ENCODE assay signal across 22 cellular contexts in the genomic region with DNA sequence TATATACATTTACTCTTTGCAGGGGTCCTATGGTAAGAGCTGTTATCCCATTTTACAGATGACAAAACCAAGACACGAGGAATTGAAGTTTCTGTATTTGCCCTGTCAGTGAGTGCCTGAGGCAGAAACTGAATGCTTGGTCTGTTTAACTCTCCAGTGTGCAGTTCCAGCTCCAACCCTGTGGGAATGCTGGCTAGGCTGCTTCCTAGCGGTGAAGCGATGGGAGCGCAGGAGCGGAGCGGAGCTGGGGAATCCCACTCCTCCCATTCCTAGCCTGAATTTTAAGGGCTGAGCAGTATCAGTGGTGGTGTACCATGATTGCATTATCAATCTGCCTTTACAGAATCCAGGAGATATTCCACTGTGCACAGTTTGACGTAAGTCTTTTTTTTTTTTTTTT.
DNase-seq lines count a peak whose midpoint lies in the region; ATAC-seq, FAIRE-seq and TF ChIP-seq lines count a peak whose summit lies in the region.
"Had no signal": no experiment of that assay in that cellular context is flagged by ENCODE, and none has a peak within 500 bp of the region (broad histone marks: within the 10 kb centered on the region; RNA-seq: fewer than 3 reads in every experiment).

No MANE protein-coding gene starts in this region.

- no peak overlapping the region for H3K4ac ChIP-seq in H1 (replicated peaks; ENCODE audit: insufficient read length, low read depth, low read length)

- peaks cover 0 to 7% (median 0%) of the 10 kb centered on the region in 5 donors for H3K27me3 Mint-ChIP-seq in naive thymus-derived CD4-positive, alpha-beta T cell

- ATAC-seq in naive thymus-derived CD4-positive, alpha-beta T cell, result peak; percentile 12
- ATAC-seq: SK-N-SH treated with all-trans-retinoic acid at 6 μM for 48 hours, T-cell had no signal

- TF ChIP-seq CTCF in H1 (IDR thresholded peaks at IDR 0.05; ENCODE audit: control extremely low read depth in 1 of 3, insufficient read depth in 1 of 3, low read depth in 1 of 3, low read length in 3 of 3), result peak; percentile 50 to 58 (median 55)

- no peak overlapping the region for H4K8ac ChIP-seq in H1 (ENCODE audit: extremely low read depth, insufficient read depth, low read length)

- H3K9me3 ChIP-seq in H1 (ENCODE audit: insufficient read depth in 2 of 2, low read depth in 1 of 2, low read length in 1 of 2), result no peaks in the 10 kb centered on the region
- H3K9me3 ChIP-seq in naive thymus-derived CD4-positive, alpha-beta T cell (ENCODE audit: control insufficient read depth in 2 of 3, low read length in 3 of 3), result no peaks in the 10 kb centered on the region

- TF ChIP-seq POLR2A in H1 (IDR thresholded peaks at IDR 0.05; ENCODE audit: control extremely low read depth in 1 of 2, low read depth in 2 of 2, low read length in 2 of 2), result no peak

- H3K4me3 ChIP-seq in H7 (ENCODE audit: insufficient read depth, low read depth, low read length) (no peak overlapping the region), H1 (ENCODE audit: extremely low read depth in 1 of 4, insufficient read depth in 2 of 4, low read depth in 3 of 4, low read length in 4 of 4) (no peak overlapping the region)
- no peak overlapping the region for H3K4me3 ChIP-seq in naive thymus-derived CD4-positive, alpha-beta T cell (ENCODE audit: low read length)

- no peaks in the 10 kb centered on the region for H3K23me2 ChIP-seq in H1 (ENCODE audit: low read depth, low read length)

- no peak overlapping the region for H3K18ac ChIP-seq in H1 (ENCODE audit: extremely low read depth, low read length)

- no peak overlapping the region for H3K9ac ChIP-seq in H1 (replicated peaks in 1 of 4; ENCODE audit: extremely low read depth in 1 of 4, low read depth in 3 of 4, low read length in 3 of 4)

- no peak overlapping the region for H2BK15ac ChIP-seq in H1 (ENCODE audit: low read length)

- intact Hi-C loops in naive thymus-derived CD4-positive, alpha-beta T cell (cut with micrococcal nuclease), result no loop called here

- no peak for FAIRE-seq in H1 (lab: Jason Lieb, UNC)

- H3K4me1 Mint-ChIP-seq in naive thymus-derived CD4-positive, alpha-beta T cell, result peaks cover 0 to 18% (median 0%) of the 10 kb centered on the region in 7 donors

- H3K4me2 ChIP-seq in H1 (ENCODE audit: insufficient read depth in 1 of 2, low read depth in 2 of 2, low read length in 2 of 2), result no peak overlapping the region

- H3K14ac ChIP-seq in H1 (ENCODE audit: insufficient read length), result no peak overlapping the region

- DNase-seq in Daoy (ENCODE audit: low read depth), result peak; percentile 10
- DNase-seq in H7, result peak; percentile 67
- peak in 1 of 2 experiments; percentile 3 for DNase-seq in H1 (ENCODE audit: low read depth in 1 of 2, low spot score in 2 of 2)
- DNase-seq in naive thymus-derived CD4-positive, alpha-beta T cell, result no peak
- no peak for DNase-seq in inferior parietal cortex (ENCODE audit: extremely low spot score)
- DNase-seq in NAMALWA (ENCODE audit: low spot score), result no peak
- no peak for DNase-seq in stimulated activated CD4-positive, alpha-beta T cell treated with anti-CD3 and anti-CD28 coated beads, Interleukin-2, amount 100 ng/mL, for 48 hours
- no peak for DNase-seq in NCI-H2107 (lab: John Stamatoyannopoulos, UW)
- DNase-seq: AML-193, DMS79 treated with DMSO at 0.1 percent for 48 hours, GDM1, IMR-90, Karpas-422, NCI-H1092, NCI-H2081, NCI-H446 treated with DMSO at 0.1 percent for 48 hours, NCI-H69, RPMI8226, SHP77 treated with DMSO at 0.1 percent for 48 hours, T-cell had no signal

- WGBS in H1 (ENCODE audit: extremely low coverage in 1 of 2, insufficient coverage in 1 of 2, insufficient read length in 1 of 2, insufficient replicate concordance in 2 of 2, low coverage in 1 of 2, low lambda C conversion rate in 2 of 2, missing lambda C conversion rate in 1 of 2), 2 experiments, result 90% methylated on average over 6 of the region's 7 CpGs; no CpG with 5 or more reads in 1 of the 2 experiments

- H3K36me3 ChIP-seq in H7 (replicated peaks; ENCODE audit: control insufficient read depth, insufficient read depth, low read length) (no peaks in the 10 kb centered on the region), H1 (ENCODE audit: control insufficient read depth in 2 of 4, insufficient read depth in 4 of 4, low read length in 3 of 4) (no peaks in the 10 kb centered on the region)
- H3K36me3 ChIP-seq in naive thymus-derived CD4-positive, alpha-beta T cell (ENCODE audit: control insufficient read depth in 2 of 3, insufficient read depth in 3 of 3, low read length in 3 of 3), result no peaks in the 10 kb centered on the region

- H3K27ac Mint-ChIP-seq in naive thymus-derived CD4-positive, alpha-beta T cell, result no peak overlapping the region
- H3K27ac Mint-ChIP-seq: T-cell had no signal

- H4K20me1 ChIP-seq in H1 (replicated peaks in 1 of 2; ENCODE audit: control insufficient read depth in 1 of 2, insufficient read depth in 2 of 2, low read length in 2 of 2), result no peaks in the 10 kb centered on the region

- H3K9me3 Mint-ChIP-seq in naive thymus-derived CD4-positive, alpha-beta T cell, result peaks cover 0 to 2% (median 0%) of the 10 kb centered on the region in 11 donors
- H3K9me3 Mint-ChIP-seq: T-cell had no signal

- CTCF ChIA-PET in H1 (lab: Charles Lee; ENCODE audit: partially characterized antibody), result interaction anchor here (0.7 to 3.9 kb wide), 14 partner anchors 8 to 375 kb away, joined by 3 to 17 read pairs (median 4); no protein-coding TSS in a partner anchor
- CTCF ChIA-PET in naive thymus-derived CD4-positive, alpha-beta T cell (lab: Charles Lee), result interaction anchor here (0.6 kb wide), 1 partner anchor 114 kb away, joined by 9 read pairs; no protein-coding TSS in a partner anchor

- no peak overlapping the region for H3K23ac ChIP-seq in H1 (ENCODE audit: insufficient read length)

- no peak overlapping the region for H3K4me3 Mint-ChIP-seq in naive thymus-derived CD4-positive, alpha-beta T cell
- H3K4me3 Mint-ChIP-seq: T-cell had no signal

- H3K27me3 ChIP-seq in H7 (ENCODE audit: control insufficient read depth, insufficient read depth, low read length), result no peaks in the 10 kb centered on the region
- no peaks in the 10 kb centered on the region for H3K27me3 ChIP-seq in H1 (replicated peaks in 1 of 4; ENCODE audit: control insufficient read depth in 3 of 4, extremely low read depth in 1 of 4, insufficient read depth in 3 of 4, low read length in 3 of 4)
- no peaks in the 10 kb centered on the region for H3K27me3 ChIP-seq in naive thymus-derived CD4-positive, alpha-beta T cell (ENCODE audit: control insufficient read depth in 2 of 2, insufficient read depth in 2 of 2, low read length in 2 of 2)

- H3K27ac ChIP-seq in H1 (ENCODE audit: low read depth, low read length), result no peak overlapping the region
- no peak overlapping the region for H3K27ac ChIP-seq in naive thymus-derived CD4-positive, alpha-beta T cell (ENCODE audit: low read depth, low read length)
- H3K27ac ChIP-seq: C4-2B had no signal

- H3K36me3 Mint-ChIP-seq in naive thymus-derived CD4-positive, alpha-beta T cell, result no peaks in the 10 kb centered on the region
- H3K36me3 Mint-ChIP-seq: T-cell had no signal

- POLR2A ChIA-PET in H1 (lab: Charles Lee; ENCODE audit: partially characterized antibody), result interaction anchor here (1.8 kb wide), 1 partner anchor 377 kb away, joined by 6 read pairs; a partner anchor contains a TSS
- POLR2A ChIA-PET in naive thymus-derived CD4-positive, alpha-beta T cell (lab: Charles Lee), result no interaction called here

- no peak overlapping the region for H2BK12ac ChIP-seq in H1 (ENCODE audit: low read depth, low read length)

- H4K5ac ChIP-seq in H1 (ENCODE audit: insufficient read length, low read depth, low read length), result no peak overlapping the region

- H2BK5ac ChIP-seq in H1 (ENCODE audit: low read depth, low read length), result no peak overlapping the region

- H3K56ac ChIP-seq in H1 (replicated peaks; ENCODE audit: insufficient read length, low read depth, low read length), result no peak overlapping the region

- no peaks in the 10 kb centered on the region for H3K4me1 ChIP-seq in H1 (replicated peaks in 1 of 4; ENCODE audit: control insufficient read depth in 3 of 4, insufficient read depth in 4 of 4, low read length in 3 of 4)
- no peaks in the 10 kb centered on the region for H3K4me1 ChIP-seq in naive thymus-derived CD4-positive, alpha-beta T cell (ENCODE audit: control insufficient read depth in 2 of 2, insufficient read depth in 2 of 2, low read length in 2 of 2)

- no peak for TF ChIP-seq EP300 in H1 (IDR thresholded peaks at IDR 0.05; ENCODE audit: borderline replicate concordance in 1 of 2, low read depth in 2 of 2, low read length in 2 of 2)

- no peak overlapping the region for H2BK120ac ChIP-seq in H1 (replicated peaks; ENCODE audit: low read depth, low read length)

- H3K79me2 ChIP-seq in H1 (ENCODE audit: control insufficient read depth in 1 of 2, insufficient read depth in 2 of 2, low read length in 2 of 2), result no peaks in the 10 kb centered on the region

- peak; percentile 59 to 60 for TF ChIP-seq RAD21 in H1 (IDR thresholded peaks at IDR 0.05 in 1 of 2, conservative IDR thresholded peaks at IDR 0.05 in 1 of 2; ENCODE audit: low read depth in 2 of 2, low read length in 2 of 2)

- H2BK20ac ChIP-seq in H1 (ENCODE audit: low read length), result no peak overlapping the region

- H2AK5ac ChIP-seq in H1 (ENCODE audit: low read depth, low read length), result no peak overlapping the region

- no peak overlapping the region for H4K91ac ChIP-seq in H1 (replicated peaks; ENCODE audit: insufficient read length, low read length)

- H2AFZ ChIP-seq in H1 (ENCODE audit: low read length), result no peak overlapping the region; the same call in 1 of the 2 replicates

- H3K79me1 ChIP-seq in H1 (ENCODE audit: low read depth, low read length), result no peaks in the 10 kb centered on the region

TF ChIP-seq in H1, 55 proteins besides CTCF, POLR2A, EP300 and RAD21:
- TF ChIP-seq MAFK (IDR thresholded peaks at IDR 0.05; ENCODE audit: low read depth, low read length) (no peak), SP4 (IDR thresholded peaks at IDR 0.05; ENCODE audit: low read length) (no peak), TCF12 (IDR thresholded peaks at IDR 0.05; ENCODE audit: low read depth, low read length) (no peak), NRF1 (IDR thresholded peaks at IDR 0.05; ENCODE audit: low read depth, low read length) (no peak), CBX5 (IDR thresholded peaks at IDR 0.05; ENCODE audit: low read depth, low read length) (no peak), SP2 (IDR thresholded peaks at IDR 0.05; ENCODE audit: low read length) (no peak), SRF (IDR thresholded peaks at IDR 0.05; ENCODE audit: low read depth, low read length) (no peak), RFX5 (IDR thresholded peaks at IDR 0.05; ENCODE audit: borderline replicate concordance, low read depth, low read length) (no peak), EGR1 (IDR thresholded peaks at IDR 0.05; ENCODE audit: borderline replicate concordance, low read depth, low read length) (no peak), TEAD4 (IDR thresholded peaks at IDR 0.05; ENCODE audit: low read depth, low read length) (no peak), JUND (IDR thresholded peaks at IDR 0.05; ENCODE audit: low read length) (no peak)

Comparison
In these comparisons a context has a peak if more than half of its experiments do, and no peak if none do; other contexts are left out.
1. DNase-seq: peak in Daoy (single experiment) and H7 (single experiment); none in naive thymus-derived CD4-positive, alpha-beta T cell (0 of 9), inferior parietal cortex (single experiment), NAMALWA (single experiment), stimulated activated CD4-positive, alpha-beta T cell treated with anti-CD3 and anti-CD28 coated beads, Interleukin-2, amount 100 ng/mL, for 48 hours (0 of 2) and NCI-H2107 (single experiment).